In the genomic region with DNA sequence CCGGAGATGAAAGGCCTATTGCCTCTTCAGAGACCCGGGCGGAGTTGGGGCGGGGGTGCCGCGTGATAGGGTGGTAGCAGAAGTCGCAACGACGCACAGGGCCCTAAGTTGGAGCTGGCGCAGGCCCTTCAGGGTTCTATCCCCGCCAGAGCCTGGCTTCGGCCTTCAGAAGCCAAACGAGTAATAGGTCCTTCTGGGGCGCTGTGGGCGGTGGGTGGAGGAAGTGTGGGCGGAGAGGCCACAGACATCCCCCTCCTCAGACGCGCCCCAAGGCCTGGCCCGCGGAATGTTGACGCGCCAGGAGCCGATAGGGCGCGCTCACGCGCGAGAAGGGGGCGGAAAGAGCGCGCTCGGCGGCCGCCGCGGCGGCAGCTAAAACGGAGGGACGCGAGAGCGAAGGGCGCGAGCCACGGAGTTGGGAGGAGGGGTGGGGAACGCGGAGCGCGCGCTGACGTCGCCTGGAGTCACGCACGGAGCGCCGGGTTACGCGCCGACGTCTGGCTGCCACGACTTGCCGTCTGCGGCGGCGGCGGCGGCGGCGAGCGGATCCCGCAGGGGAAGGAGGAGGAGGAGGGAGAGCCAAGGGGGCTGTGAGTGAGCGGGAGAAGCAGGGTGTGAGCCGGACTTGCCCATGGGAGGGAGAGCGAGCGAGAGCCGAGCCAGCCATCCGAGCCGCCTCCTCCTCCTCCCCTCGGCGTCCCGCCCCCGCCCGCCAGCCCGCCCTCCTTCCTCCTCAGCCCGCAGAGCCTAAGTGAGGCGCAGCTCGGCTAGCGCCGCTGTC, we compare ENCODE assay signal across 8 cellular contexts. TPM values are rescaled to one million over a fixed set of nuclear protein-coding genes. Genes with fewer than 3 reads are reported as not detected.
DNase-seq lines count a peak whose midpoint lies in the region; ATAC-seq and TF ChIP-seq lines count a peak whose summit lies in the region.

No MANE protein-coding gene starts in this region.

- H3K9me3 ChIP-seq in trophoblast cell (ENCODE audit: insufficient read depth, low read depth, low read length) (no peaks in the 10 kb centered on the region), transverse colon (no peaks in the 10 kb centered on the region)

- H3K4me2 ChIP-seq in trophoblast cell (ENCODE audit: low read length) = peak overlapping the region; percentile 67

- ATAC-seq in HG02571 (IDR thresholded peaks at IDR 0.05; ENCODE audit: unreplicated experiment) (peak; percentile 85), Right ventricle myocardium superior (ENCODE audit: poor library complexity) (peak; percentile 99)

- H2AK5ac ChIP-seq in trophoblast cell (ENCODE audit: low read length) = no peak overlapping the region

- H3K27ac ChIP-seq in trophoblast cell (ENCODE audit: low read depth, low read length) = peak overlapping the region; percentile 80
- peak overlapping the region; percentile 96 to 97 (median 97) for H3K27ac ChIP-seq in transverse colon

- intact Hi-C loops in Right ventricle myocardium superior (cut with DNase I) (no loop called here), transverse colon (cut with DNase I; ENCODE audit: low total_unique reads) (loop anchor here (5.0 kb wide), 1 partner anchor 35 kb away; no protein-coding TSS in a partner anchor)

- H3K79me2 ChIP-seq in trophoblast cell (ENCODE audit: control insufficient read depth, insufficient read depth, low read length, poor library complexity) = peaks cover 6% of the 10 kb centered on the region

- H3K4me1 ChIP-seq in trophoblast cell (ENCODE audit: control insufficient read depth in 1 of 2, insufficient read depth in 2 of 2, low read length in 2 of 2) (peaks cover 0 to 13% of the 10 kb centered on the region in 2 experiments), transverse colon (peaks cover 6 to 36% (median 28%) of the 10 kb centered on the region in 4 donors)

- peak overlapping the region; percentile 22 for H3K9ac ChIP-seq in trophoblast cell (ENCODE audit: low read length)

- no CpG with 5 or more reads among the region's 88 CpGs for WGBS in trophoblast cell (ENCODE audit: extremely low coverage, insufficient coverage, insufficient read length)
- WGBS in transverse colon (ENCODE audit: low coverage in 1 of 2), 2 donors = 1% methylated on average over 56 of the region's 88 CpGs; no CpG with 5 or more reads in 1 of the 2 donors

- peak overlapping the region; percentile 79 for H3K18ac ChIP-seq in trophoblast cell (ENCODE audit: low read length)

- H3K27me3 ChIP-seq in trophoblast cell (ENCODE audit: insufficient read depth, low read length) (peaks cover 30% of the 10 kb centered on the region), transverse colon (peaks cover 5% of the 10 kb centered on the region)

- in situ Hi-C loops in transverse colon (cut with MboI; ENCODE audit: low pct_ligation_motif_present in 1 of 4, low pct_unique_long_range_greater_than_20kb in 1 of 4, low sequenced_read_pairs in 3 of 4) = no loop called here

- peak overlapping the region; percentile 55 for H2AFZ ChIP-seq in trophoblast cell (ENCODE audit: insufficient read depth, low read length, poor library complexity)

- H3K4me3 ChIP-seq in GM12864 (ENCODE audit: low read depth, low read length) (peak overlapping the region; percentile 82), NB4 (ENCODE audit: low read depth, low read length) (peak overlapping the region; percentile 73), trophoblast cell (ENCODE audit: low read depth, low read length) (peak overlapping the region; percentile 88), transverse colon (peak overlapping the region; percentile 71 to 81 (median 76))

- no peak for TF ChIP-seq EP300 in transverse colon (IDR thresholded peaks at IDR 0.05; ENCODE audit: low read depth)

- peak overlapping the region; percentile 81 for H4K91ac ChIP-seq in trophoblast cell (ENCODE audit: low read depth, low read length)

- DNase-seq in GM12864 (ENCODE audit: low read depth) (peak; percentile 80), NB4 (ENCODE audit: low read depth) (peak; percentile 96), SKM-1 treated with dmso at 0.1 percent for 144 hours (lab: John Stamatoyannopoulos, UW; ENCODE audit: unreplicated experiment) (peak; percentile 94), Right ventricle myocardium superior (peak; percentile 96), trophoblast cell (peak; percentile 93), transverse colon (peak; percentile 95)
- DNase-seq in activated naive CD8-positive, alpha-beta T cell treated with anti-CD3 and anti-CD28 coated beads, Interleukin-2, amount 50 U/mL, for 16 hours (ENCODE audit: low read depth, low spot score) = peak; percentile 80

- peak overlapping the region; percentile 54 for H3K14ac ChIP-seq in trophoblast cell (ENCODE audit: low read length)

- no peak overlapping the region for H3K23ac ChIP-seq in trophoblast cell (ENCODE audit: low read length)

- H3K36me3 ChIP-seq in trophoblast cell (ENCODE audit: control insufficient read depth in 1 of 2, insufficient read depth in 2 of 2, low read length in 2 of 2) (no peaks in the 10 kb centered on the region), transverse colon (no peaks in the 10 kb centered on the region)

- peak overlapping the region; percentile 61 for H2BK120ac ChIP-seq in trophoblast cell (ENCODE audit: insufficient read depth, low read length, poor library complexity)

- peak overlapping the region; percentile 71 for H2BK5ac ChIP-seq in trophoblast cell (ENCODE audit: low read depth, low read length, poor library complexity)

- H3K79me1 ChIP-seq in trophoblast cell (ENCODE audit: low read length) = peaks cover 7% of the 10 kb centered on the region

- TF ChIP-seq POLR2A in NB4 (IDR thresholded peaks at IDR 0.05; ENCODE audit: extremely low read depth, insufficient read length) (peak; percentile 52), transverse colon (IDR thresholded peaks at IDR 0.05) (peak; percentile 86)

- H2BK12ac ChIP-seq in trophoblast cell (ENCODE audit: low read length) = no peak overlapping the region

- H3K4ac ChIP-seq in trophoblast cell (ENCODE audit: low read depth, low read length) = peak overlapping the region; percentile 54

- H4K8ac ChIP-seq in trophoblast cell (ENCODE audit: low read depth, low read length) = peak overlapping the region; percentile 93

- TF ChIP-seq CTCF in GM12864 (IDR thresholded peaks at IDR 0.05; ENCODE audit: low read depth, low read length, missing control alignments) = no peak
- no peak for TF ChIP-seq CTCF in NB4 (IDR thresholded peaks at IDR 0.05; ENCODE audit: low read depth, low read length)
- TF ChIP-seq CTCF in transverse colon (IDR thresholded peaks at IDR 0.05) = peak in 2 of 5 experiments; percentile 23 to 55

- H4K12ac ChIP-seq in trophoblast cell (ENCODE audit: low read depth, low read length) = peak overlapping the region; percentile 90

RNA-seq across cellular contexts. Expression of a gene that starts 6.4 kb away (rescaled TPM):
- total RNA-seq in Right ventricle myocardium superior = 22.2 TPM
- 3.4 TPM in 2 replicates for polyA plus RNA-seq in trophoblast cell (2013)
- total RNA-seq in transverse colon = 10 to 100 TPM in 3 of 4 donors, 1 to 10 TPM in 1; 7.4 to 34.6 (median 18.8) TPM

RNA-seq across cellular contexts. Expression of a gene that starts 18.2 kb away (rescaled TPM):
- total RNA-seq in Right ventricle myocardium superior (10.4 TPM), transverse colon (10 to 100 TPM; 12.8 to 22.4 (median 20.5) TPM)
- polyA plus RNA-seq in trophoblast cell (2013) = 0.51 and 0.53 TPM in 2 replicates

Comparison
In these comparisons a context has a peak if more than half of its experiments do, and no peak if none do; other contexts are left out.
1. Peak in every context shown above with its lines: DNase-seq, ATAC-seq, H3K4me3 ChIP-seq and H3K27ac ChIP-seq.